In genomic region chr13:20378721-20379120, GRCh38 we compare ENCODE assay signal across 16 cellular contexts.
DNase-seq lines count a peak whose midpoint lies in the region; FAIRE-seq and TF ChIP-seq lines count a peak whose summit lies in the region.
"Had no signal": no experiment of that assay in that cellular context is flagged by ENCODE, and none has a peak within 500 bp of the region (broad histone marks: within the 10 kb centered on the region; RNA-seq: fewer than 3 reads in every experiment).

No MANE protein-coding gene starts in this region.

- H3K27ac ChIP-seq in spleen, result no peak overlapping the region
- H3K27ac ChIP-seq: GM23248, SJSA1 had no signal

- H3K4me3 Mint-ChIP-seq in CD14-positive monocyte, result no peak overlapping the region

- peaks cover 2% of the 10 kb centered on the region for H3K4me1 Mint-ChIP-seq in CD14-positive monocyte

- 54 to 86% (median 76%) methylated on average over 6 of the region's 6 CpGs for WGBS in spleen, 5 donors

- H3K4me1 ChIP-seq in spleen, result no peaks in the 10 kb centered on the region
- H3K4me1 ChIP-seq: SJSA1 had no signal

- H3K27me3 ChIP-seq in spleen (replicated peaks in 1 of 7), result no peaks in the 10 kb centered on the region

- TF ChIP-seq POLR2A in spleen (IDR thresholded peaks at IDR 0.05), result no peak

- H3K27ac Mint-ChIP-seq in CD14-positive monocyte, result no peak overlapping the region

- intact Hi-C loops in spleen (cut with DNase I; ENCODE audit: low total_unique reads) (no loop called here), CD14-positive monocyte (cut with micrococcal nuclease) (no loop called here)

- peak; percentile 60 for DNase-seq in NCI-H748 (lab: John Stamatoyannopoulos, UW; ENCODE audit: unreplicated experiment)
- DNase-seq in NCI-H748 treated with DMSO at 0.1 percent for 48 hours (lab: John Stamatoyannopoulos, UW), result no peak
- DNase-seq in NCI-H345 treated with DMSO at 0.1 percent for 48 hours (lab: John Stamatoyannopoulos, UW; ENCODE audit: unreplicated experiment), result peak; percentile 81
- peak; percentile 41 for DNase-seq in epithelial cell of esophagus (ENCODE audit: low read depth)
- peak; percentile 52 for DNase-seq in spleen
- DNase-seq in CD14-positive monocyte (ENCODE audit: low spot score), result no peak
- no peak for DNase-seq in HCEC 1CT
- no peak for DNase-seq in HTR-8/SVneo (ENCODE audit: insufficient read length, low spot score)
- DNase-seq: 8988T, GM23248, NCI-H1417, NCI-H187, NCI-H2171 had no signal

- H3K9me3 Mint-ChIP-seq in CD14-positive monocyte, result no peaks in the 10 kb centered on the region

- no peaks in the 10 kb centered on the region for H3K9me3 ChIP-seq in spleen
- H3K9me3 ChIP-seq: SJSA1 had no signal

- no peak for TF ChIP-seq CTCF in epithelial cell of esophagus (IDR thresholded peaks at IDR 0.05; ENCODE audit: insufficient read depth, low read depth, low read length, missing control alignments)
- TF ChIP-seq CTCF in spleen (IDR thresholded peaks at IDR 0.05 in 8 of 11, conservative IDR thresholded peaks at IDR 0.05 in 3 of 11), result no peak
- TF ChIP-seq CTCF in CD14-positive monocyte (IDR thresholded peaks at IDR 0.05), result no peak

- H3K4me3 ChIP-seq in epithelial cell of esophagus (ENCODE audit: low read length), result no peak overlapping the region
- no peak overlapping the region for H3K4me3 ChIP-seq in spleen
- H3K4me3 ChIP-seq: GM23248, K562, SJSA1 had no signal

- peaks cover 3 to 7% (median 3%) of the 10 kb centered on the region in 3 donors for H3K27me3 Mint-ChIP-seq in CD14-positive monocyte (ENCODE audit: low read depth in 3 of 3)

- no peaks in the 10 kb centered on the region for H3K36me3 Mint-ChIP-seq in CD14-positive monocyte

- H3K36me3 ChIP-seq in spleen, result no peaks in the 10 kb centered on the region
- H3K36me3 ChIP-seq: SJSA1 had no signal

- FAIRE-seq in HTR-8/SVneo (lab: Jason Lieb, UNC), result no peak
- FAIRE-seq: G401.6, K562 had no signal

Comparison
In these comparisons a context has a peak if more than half of its experiments do, and no peak if none do; other contexts are left out.
1. DNase-seq: peak in NCI-H748 (single experiment), NCI-H345 treated with DMSO at 0.1 percent for 48 hours (single experiment), epithelial cell of esophagus (single experiment) and spleen (single experiment); none in NCI-H748 treated with DMSO at 0.1 percent for 48 hours (single experiment), CD14-positive monocyte (single experiment), HCEC 1CT (single experiment) and HTR-8/SVneo (single experiment).